In the genomic region with DNA sequence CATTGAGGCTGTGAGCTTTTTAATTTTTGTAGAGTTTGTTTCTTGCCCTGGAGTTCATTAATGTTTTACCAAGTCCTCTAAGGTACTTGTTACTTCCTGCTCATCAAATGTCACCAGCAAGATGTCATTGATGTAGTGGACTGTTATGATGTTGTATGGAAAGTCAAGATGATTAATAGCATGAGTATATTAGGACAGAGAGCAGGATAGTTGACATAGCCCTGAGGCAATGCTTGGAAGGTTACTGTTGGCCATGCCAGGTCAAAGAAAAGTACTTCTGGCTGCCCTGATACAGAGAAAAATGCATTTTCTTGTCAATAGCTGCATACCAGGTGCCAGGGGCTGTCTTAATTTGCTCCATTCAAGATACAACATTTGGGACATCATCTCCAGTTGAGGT, we compare ENCODE assay signal across 14 cellular contexts. TPM values are rescaled to one million over a fixed set of nuclear protein-coding genes. Genes with fewer than 3 reads are reported as not detected.
DNase-seq lines count a peak whose midpoint lies in the region; ATAC-seq and TF ChIP-seq lines count a peak whose summit lies in the region.
"Had no signal": no experiment of that assay in that cellular context is flagged by ENCODE, and none has a peak within 500 bp of the region (broad histone marks: within the 10 kb centered on the region; RNA-seq: fewer than 3 reads in every experiment).

No MANE protein-coding gene starts in this region.

- POLR2A ChIA-PET in HEK293 (lab: Yijun Ruan, JAX) = no interaction called here

- no peaks in the 10 kb centered on the region for H3K36me3 ChIP-seq in HEK293 (ENCODE audit: control insufficient read depth in 2 of 2, insufficient read depth in 1 of 2, low read length in 2 of 2)
- H3K36me3 ChIP-seq in osteoblast (ENCODE audit: insufficient read depth, low read length) = no peaks in the 10 kb centered on the region
- H3K36me3 ChIP-seq: BLaER1 had no signal

- no peak for ATAC-seq in HG02798 (IDR thresholded peaks at IDR 0.05; ENCODE audit: poor library complexity, unreplicated experiment)

- no peak overlapping the region for H2AFZ ChIP-seq in osteoblast (ENCODE audit: low read length)

- peak; percentile 70 for DNase-seq in DMS53 (lab: John Stamatoyannopoulos, UW)
- DNase-seq in NCI-H69 (lab: John Stamatoyannopoulos, UW) = peak; percentile 38
- peak; percentile 72 for DNase-seq in kidney tubule cell (ENCODE audit: low spot score)
- DNase-seq in osteoblast (ENCODE audit: insufficient read length, low spot score, missing footprints) = no peak
- no peak for DNase-seq in HuH-7 (ENCODE audit: low spot score)
- DNase-seq: AML-193; CD8-positive, alpha-beta memory T cell; DND-41; HCEC 1CT had no signal

- TF ChIP-seq CTCF in HEK293 (tag by site-specific recombination; IDR thresholded peaks at IDR 0.05) (no peak), osteoblast (IDR thresholded peaks at IDR 0.05; ENCODE audit: extremely low read depth, low read depth, low read length) (no peak)

- H3K27ac ChIP-seq in HEK293 (ENCODE audit: extremely low read depth, low read depth, low read length) = no peak overlapping the region
- no peak overlapping the region for H3K27ac ChIP-seq in osteoblast (ENCODE audit: low read depth, low read length)
- H3K27ac ChIP-seq: BLaER1 had no signal

- H3K4me1 ChIP-seq in HEK293 (ENCODE audit: control insufficient read depth, insufficient read depth, low read length) (no peaks in the 10 kb centered on the region), osteoblast (ENCODE audit: insufficient read depth, low read length) (peaks cover 12% of the 10 kb centered on the region)
- H3K4me1 ChIP-seq: BLaER1 had no signal

- H3K9me3 ChIP-seq in HEK293 (ENCODE audit: control insufficient read depth, insufficient read depth, low read depth, low read length) = no peaks in the 10 kb centered on the region
- peaks cover 4% of the 10 kb centered on the region for H3K9me3 ChIP-seq in osteoblast (ENCODE audit: low read depth, low read length)

- H3K4me2 ChIP-seq in osteoblast (ENCODE audit: insufficient read depth, low read length) = no peak overlapping the region
- H3K4me2 ChIP-seq: BLaER1 had no signal

- CTCF ChIA-PET in HEK293 (lab: Yijun Ruan, JAX) = interaction anchor here (0.6 to 1.4 kb wide), 2 partner anchors 55 to 177 kb away, joined by 3 to 5 read pairs; no protein-coding TSS in a partner anchor

- H4K20me1 ChIP-seq in osteoblast (ENCODE audit: insufficient read depth, low read length) = no peaks in the 10 kb centered on the region
- H4K20me1 ChIP-seq: BLaER1 had no signal

- no peak overlapping the region for H3K4me3 ChIP-seq in HEK293 (ENCODE audit: low read depth, low read length)
- H3K4me3 ChIP-seq in osteoblast (ENCODE audit: insufficient read depth, low read length) = no peak overlapping the region
- H3K4me3 ChIP-seq: BLaER1 had no signal

- no peaks in the 10 kb centered on the region for H3K79me2 ChIP-seq in osteoblast (ENCODE audit: insufficient read depth, low read length)

- H3K27me3 ChIP-seq in osteoblast (ENCODE audit: insufficient read depth, low read length) = no peaks in the 10 kb centered on the region
- H3K27me3 ChIP-seq: BLaER1 had no signal

TF ChIP-seq in HEK293, 187 proteins besides CTCF, POLR2A, EP300 and RAD21:
- TF ChIP-seq ZNF157 (tag by site-specific recombination; IDR thresholded peaks at IDR 0.05) (peak; percentile 74), ZNF354C (tag by site-specific recombination; IDR thresholded peaks at IDR 0.05; ENCODE audit: borderline replicate concordance, low read depth) (no peak), ZNF707 (tag by site-specific recombination; IDR thresholded peaks at IDR 0.05) (no peak)

RNA-seq across cellular contexts. Expression of gene KRTAP1-5, which starts 6.7 kb away (rescaled TPM):
- total RNA-seq in osteoblast = 25.0 and 31.8 TPM in 2 replicates
- total RNA-seq: A673; CD8-positive, alpha-beta memory T cell had no signal

RNA-seq across cellular contexts. Expression of gene KRTAP1-4, which starts 9.6 kb away (rescaled TPM):
- not detected in 2 replicates for total RNA-seq in osteoblast
- total RNA-seq: A673; CD8-positive, alpha-beta memory T cell; H4 had no signal

RNA-seq across cellular contexts. Expression of gene KRTAP3-1, which starts 11.4 kb away (rescaled TPM):
- total RNA-seq in osteoblast = not detected in 2 replicates
- total RNA-seq: A673; CD8-positive, alpha-beta memory T cell; H4 had no signal

RNA-seq across cellular contexts. Expression of gene KRTAP1-3, which starts 14.3 kb away (rescaled TPM):
- not detected in 2 replicates for total RNA-seq in osteoblast
- total RNA-seq: A673; CD8-positive, alpha-beta memory T cell; H4 had no signal

RNA-seq across cellular contexts. Expression of gene KRTAP3-2, which starts 20.6 kb away (rescaled TPM):
- total RNA-seq in osteoblast = not detected in 2 replicates
- total RNA-seq: A673; CD8-positive, alpha-beta memory T cell; H4 had no signal

Comparison
In these comparisons a context has a peak if more than half of its experiments do, and no peak if none do; other contexts are left out.
1. DNase-seq: peak in DMS53 (single experiment), NCI-H69 (single experiment) and kidney tubule cell (single experiment); none in osteoblast (single experiment) and HuH-7 (single experiment).